ENCODE assay signal across 1 cellular context in the genomic region with DNA sequence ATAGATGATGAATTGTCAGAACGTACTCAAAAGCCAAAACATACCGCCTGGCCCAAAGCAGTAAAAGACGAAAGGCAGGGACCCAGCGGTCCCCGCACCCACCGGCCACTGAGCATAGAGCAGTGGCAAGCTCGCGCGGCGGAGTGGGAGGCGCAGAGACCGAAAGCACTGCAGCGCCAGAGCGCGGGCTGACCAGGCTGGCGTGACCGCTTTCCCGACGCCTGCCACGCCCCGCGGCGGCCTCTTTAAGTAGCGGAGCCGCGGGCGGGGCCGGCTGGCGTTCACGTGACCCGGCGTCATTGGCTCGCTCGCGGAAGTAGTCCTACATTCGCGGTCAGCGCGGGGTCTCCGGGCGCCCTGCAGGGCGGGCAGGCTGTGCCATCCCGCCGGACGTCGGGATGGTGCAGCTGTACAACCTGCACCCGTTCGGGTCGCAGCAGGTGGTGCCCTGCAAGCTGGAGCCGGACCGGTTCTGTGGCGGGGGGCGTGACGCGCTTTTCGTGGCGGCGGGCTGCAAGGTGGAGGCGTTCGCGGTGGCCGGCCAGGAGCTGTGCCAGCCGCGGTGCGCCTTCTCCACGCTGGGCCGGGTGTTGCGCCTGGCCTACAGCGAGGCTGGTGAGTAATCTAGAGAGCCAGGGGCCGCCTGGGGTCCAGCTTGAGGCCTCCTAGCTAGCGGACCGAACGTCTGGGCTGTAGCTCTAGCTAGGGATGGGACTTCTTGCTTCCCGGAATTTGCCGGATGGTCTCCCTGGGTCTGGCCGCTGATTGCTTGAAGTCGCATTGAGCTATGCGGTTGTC.
TF ChIP-seq lines count a peak whose summit lies in the region.

Gene HPS3, plus strand, starts transcription at position 313 of the 798 bp plus-strand sequence. Its CDS starts 86 bp downstream, at position 399.

TF ChIP-seq in K562, 482 proteins besides CTCF, POLR2A, EP300 and RAD21 (continued from another document and continues in another):
- TF ChIP-seq KDM5B (IDR thresholded peaks at IDR 0.05; ENCODE audit: insufficient replicate concordance, low read depth, low read length), result peak; percentile 87
- TF ChIP-seq CREB1 (IDR thresholded peaks at IDR 0.05), result peak; percentile 80
- peak; percentile 76 for TF ChIP-seq CREB1 (CRISPR knock-in tag; IDR thresholded peaks at IDR 0.05)
- peak; percentile 18; the same call in 1 of the 2 replicates for TF ChIP-seq CBFB (CRISPR knock-in tag; IDR thresholded peaks at IDR 0.05)
- TF ChIP-seq, protein P1, sequence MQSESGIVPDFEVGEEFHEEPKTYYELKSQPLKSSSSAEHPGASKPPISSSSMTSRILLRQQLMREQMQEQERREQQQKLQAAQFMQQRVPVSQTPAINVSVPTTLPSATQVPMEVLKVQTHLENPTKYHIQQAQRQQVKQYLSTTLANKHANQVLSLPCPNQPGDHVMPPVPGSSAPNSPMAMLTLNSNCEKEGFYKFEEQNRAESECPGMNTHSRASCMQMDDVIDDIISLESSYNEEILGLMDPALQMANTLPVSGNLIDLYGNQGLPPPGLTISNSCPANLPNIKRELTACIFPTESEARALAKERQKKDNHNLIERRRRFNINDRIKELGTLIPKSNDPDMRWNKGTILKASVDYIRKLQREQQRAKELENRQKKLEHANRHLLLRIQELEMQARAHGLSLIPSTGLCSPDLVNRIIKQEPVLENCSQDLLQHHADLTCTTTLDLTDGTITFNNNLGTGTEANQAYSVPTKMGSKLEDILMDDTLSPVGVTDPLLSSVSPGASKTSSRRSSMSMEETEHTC (IDR thresholded peaks at IDR 0.05), result no peak
- no peak for TF ChIP-seq TGIF2 (CRISPR knock-in tag; IDR thresholded peaks at IDR 0.05)
- TF ChIP-seq C11orf30 (IDR thresholded peaks at IDR 0.05; ENCODE audit: low read depth), result peak; percentile 51
- peak; percentile 79 for TF ChIP-seq ZFX (CRISPR knock-in tag; IDR thresholded peaks at IDR 0.05)
- TF ChIP-seq PCBP1 (IDR thresholded peaks at IDR 0.05; ENCODE audit: low read depth, low read length, poor library complexity, severe bottlenecking), result peak; percentile 44
- TF ChIP-seq NELFE (IDR thresholded peaks at IDR 0.05; ENCODE audit: insufficient read depth, insufficient read length), result no peak
- TF ChIP-seq FOS (IDR thresholded peaks at IDR 0.05; ENCODE audit: extremely low read depth, insufficient read length), result no peak
- no peak for TF ChIP-seq TAF7 (tag; IDR thresholded peaks at IDR 0.05)
- TF ChIP-seq, protein P2, sequence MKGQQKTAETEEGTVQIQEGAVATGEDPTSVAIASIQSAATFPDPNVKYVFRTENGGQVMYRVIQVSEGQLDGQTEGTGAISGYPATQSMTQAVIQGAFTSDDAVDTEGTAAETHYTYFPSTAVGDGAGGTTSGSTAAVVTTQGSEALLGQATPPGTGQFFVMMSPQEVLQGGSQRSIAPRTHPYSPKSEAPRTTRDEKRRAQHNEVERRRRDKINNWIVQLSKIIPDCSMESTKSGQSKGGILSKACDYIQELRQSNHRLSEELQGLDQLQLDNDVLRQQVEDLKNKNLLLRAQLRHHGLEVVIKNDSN (CRISPR knock-in tag; IDR thresholded peaks at IDR 0.05), result peak; percentile 95
- TF ChIP-seq CCAR2 (IDR thresholded peaks at IDR 0.05; ENCODE audit: low read depth, low read length), result no peak
- TF ChIP-seq GABPB2 (CRISPR knock-in tag; conservative IDR thresholded peaks at IDR 0.05), result no peak
- peak; percentile 45; the same call in 1 of the 2 replicates for TF ChIP-seq FOSL1 (tag; conservative IDR thresholded peaks at IDR 0.05)
- TF ChIP-seq ZFP36 (IDR thresholded peaks at IDR 0.05; ENCODE audit: low read depth, low read length, partially characterized antibody), result peak; percentile 97
- TF ChIP-seq ZNF639 (CRISPR knock-in tag; conservative IDR thresholded peaks at IDR 0.05 in 1 of 2, IDR thresholded peaks at IDR 0.05 in 1 of 2), result no peak
- TF ChIP-seq SP1 (CRISPR knock-in tag; IDR thresholded peaks at IDR 0.05), result peak; percentile 55; the same call in 1 of the 2 replicates
- TF ChIP-seq SRF (CRISPR knock-in tag; IDR thresholded peaks at IDR 0.05), result no peak
- peak; percentile 95; the same call in 1 of the 2 replicates for TF ChIP-seq PHF8 (IDR thresholded peaks at IDR 0.05; ENCODE audit: borderline replicate concordance, low read length)
- TF ChIP-seq, protein P3, sequence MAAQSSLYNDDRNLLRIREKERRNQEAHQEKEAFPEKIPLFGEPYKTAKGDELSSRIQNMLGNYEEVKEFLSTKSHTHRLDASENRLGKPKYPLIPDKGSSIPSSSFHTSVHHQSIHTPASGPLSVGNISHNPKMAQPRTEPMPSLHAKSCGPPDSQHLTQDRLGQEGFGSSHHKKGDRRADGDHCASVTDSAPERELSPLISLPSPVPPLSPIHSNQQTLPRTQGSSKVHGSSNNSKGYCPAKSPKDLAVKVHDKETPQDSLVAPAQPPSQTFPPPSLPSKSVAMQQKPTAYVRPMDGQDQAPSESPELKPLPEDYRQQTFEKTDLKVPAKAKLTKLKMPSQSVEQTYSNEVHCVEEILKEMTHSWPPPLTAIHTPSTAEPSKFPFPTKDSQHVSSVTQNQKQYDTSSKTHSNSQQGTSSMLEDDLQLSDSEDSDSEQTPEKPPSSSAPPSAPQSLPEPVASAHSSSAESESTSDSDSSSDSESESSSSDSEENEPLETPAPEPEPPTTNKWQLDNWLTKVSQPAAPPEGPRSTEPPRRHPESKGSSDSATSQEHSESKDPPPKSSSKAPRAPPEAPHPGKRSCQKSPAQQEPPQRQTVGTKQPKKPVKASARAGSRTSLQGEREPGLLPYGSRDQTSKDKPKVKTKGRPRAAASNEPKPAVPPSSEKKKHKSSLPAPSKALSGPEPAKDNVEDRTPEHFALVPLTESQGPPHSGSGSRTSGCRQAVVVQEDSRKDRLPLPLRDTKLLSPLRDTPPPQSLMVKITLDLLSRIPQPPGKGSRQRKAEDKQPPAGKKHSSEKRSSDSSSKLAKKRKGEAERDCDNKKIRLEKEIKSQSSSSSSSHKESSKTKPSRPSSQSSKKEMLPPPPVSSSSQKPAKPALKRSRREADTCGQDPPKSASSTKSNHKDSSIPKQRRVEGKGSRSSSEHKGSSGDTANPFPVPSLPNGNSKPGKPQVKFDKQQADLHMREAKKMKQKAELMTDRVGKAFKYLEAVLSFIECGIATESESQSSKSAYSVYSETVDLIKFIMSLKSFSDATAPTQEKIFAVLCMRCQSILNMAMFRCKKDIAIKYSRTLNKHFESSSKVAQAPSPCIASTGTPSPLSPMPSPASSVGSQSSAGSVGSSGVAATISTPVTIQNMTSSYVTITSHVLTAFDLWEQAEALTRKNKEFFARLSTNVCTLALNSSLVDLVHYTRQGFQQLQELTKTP (IDR thresholded peaks at IDR 0.05; ENCODE audit: low read depth in 1 of 2, partially characterized antibody in 2 of 2), result no peak
- TF ChIP-seq CTBP1 (IDR thresholded peaks at IDR 0.05; ENCODE audit: borderline replicate concordance), result peak; percentile 78; the same call in 1 of the 2 replicates
- no peak for TF ChIP-seq MTA1 (IDR thresholded peaks at IDR 0.05; ENCODE audit: borderline replicate concordance)
- TF ChIP-seq U2AF1 (optimal IDR thresholded peaks at IDR 0.05; ENCODE audit: low read depth, low read length), result peak; percentile 57
- no peak for TF ChIP-seq ZNF699 (CRISPR knock-in tag; IDR thresholded peaks at IDR 0.05; ENCODE audit: insufficient replicate concordance)
- TF ChIP-seq PHB (CRISPR knock-in tag; IDR thresholded peaks at IDR 0.05), result 0 out of 2 replicates have a peak, but pooled peaks have one; percentile 16
- no peak for TF ChIP-seq ZNF224 (CRISPR knock-in tag; IDR thresholded peaks at IDR 0.05)
- peak; percentile 17; the same call in 1 of the 2 replicates for TF ChIP-seq ELF4 (CRISPR knock-in tag; IDR thresholded peaks at IDR 0.05)
- no peak for TF ChIP-seq CBX8 (IDR thresholded peaks at IDR 0.05; ENCODE audit: borderline replicate concordance, extremely low read depth, low read depth, low read length, poor library complexity, severe bottlenecking)
- no peak for TF ChIP-seq CBX2 (IDR thresholded peaks at IDR 0.05; ENCODE audit: insufficient read depth, low read length, poor library complexity, severe bottlenecking)
- no peak for TF ChIP-seq HNRNPUL1 (IDR thresholded peaks at IDR 0.05; ENCODE audit: low read length)
- TF ChIP-seq JUNB (CRISPR knock-in tag; conservative IDR thresholded peaks at IDR 0.05), result 0 out of 2 replicates have a peak, but pooled peaks have one; percentile 11
- TF ChIP-seq ELF1 (tag; IDR thresholded peaks at IDR 0.05), result peak; percentile 93
- peak; percentile 77 for TF ChIP-seq HMGN3 (IDR thresholded peaks at IDR 0.05; ENCODE audit: borderline replicate concordance, extremely low read depth, insufficient read length, low read depth, low read length)
- no peak for TF ChIP-seq KDM4B (IDR thresholded peaks at IDR 0.05; ENCODE audit: borderline replicate concordance in 2 of 2, low read depth in 1 of 2)
- TF ChIP-seq ZNF318 (IDR thresholded peaks at IDR 0.05; ENCODE audit: borderline replicate concordance in 1 of 2, low read depth in 1 of 2), result no peak
- TF ChIP-seq E2F3 (CRISPR knock-in tag; IDR thresholded peaks at IDR 0.05), result peak; percentile 32; the same call in 1 of the 2 replicates
- TF ChIP-seq EHMT2 (IDR thresholded peaks at IDR 0.05), result no peak
- TF ChIP-seq PHB2 (IDR thresholded peaks at IDR 0.05; ENCODE audit: low read depth), result no peak
- peak; percentile 80 for TF ChIP-seq SIN3B (IDR thresholded peaks at IDR 0.05; ENCODE audit: low read depth)
- TF ChIP-seq DNMT1 (IDR thresholded peaks at IDR 0.05), result no peak
- no peak for TF ChIP-seq ZNF124 (CRISPR knock-in tag; IDR thresholded peaks at IDR 0.05)
- no peak; the same call in 1 of the 2 replicates for TF ChIP-seq LCOR (CRISPR knock-in tag; IDR thresholded peaks at IDR 0.05)
- TF ChIP-seq PTBP1 (IDR thresholded peaks at IDR 0.05; ENCODE audit: low read depth, low read length), result no peak
- no peak for TF ChIP-seq SREBF1 (IDR thresholded peaks at IDR 0.05; ENCODE audit: borderline replicate concordance, low read depth, low read length)
- peak; percentile 52; the same call in 1 of the 2 replicates for TF ChIP-seq SOX6 (IDR thresholded peaks at IDR 0.05)
- TF ChIP-seq, protein P4, sequence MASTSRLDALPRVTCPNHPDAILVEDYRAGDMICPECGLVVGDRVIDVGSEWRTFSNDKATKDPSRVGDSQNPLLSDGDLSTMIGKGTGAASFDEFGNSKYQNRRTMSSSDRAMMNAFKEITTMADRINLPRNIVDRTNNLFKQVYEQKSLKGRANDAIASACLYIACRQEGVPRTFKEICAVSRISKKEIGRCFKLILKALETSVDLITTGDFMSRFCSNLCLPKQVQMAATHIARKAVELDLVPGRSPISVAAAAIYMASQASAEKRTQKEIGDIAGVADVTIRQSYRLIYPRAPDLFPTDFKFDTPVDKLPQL (IDR thresholded peaks at IDR 0.05; ENCODE audit: extremely low read depth, insufficient read length), result no peak
